15 cellular contexts compared by ENCODE assay signal in the genomic region with DNA sequence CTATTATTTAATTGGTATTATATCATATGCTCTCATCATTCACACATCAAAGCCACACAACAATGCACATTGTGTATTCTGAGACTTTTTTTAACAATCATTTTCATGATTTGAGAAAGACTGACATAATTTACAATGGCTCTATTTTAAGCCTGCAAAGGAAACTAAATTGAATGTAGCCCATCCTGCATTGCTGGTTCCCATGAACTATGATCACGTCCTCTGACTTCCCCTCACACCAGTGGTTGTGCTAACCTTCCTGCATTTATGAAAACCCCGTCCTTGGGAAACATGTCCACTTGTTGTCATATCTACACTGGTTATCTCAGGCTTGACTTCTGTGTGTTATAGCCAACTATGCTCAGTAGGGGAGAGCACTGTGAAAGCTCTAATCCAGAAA.
A peak's percentile ranks its signal among the peaks of the same experiment; 100 is the strongest.
DNase-seq lines count a peak whose midpoint lies in the region; ATAC-seq and TF ChIP-seq lines count a peak whose summit lies in the region.
"Had no signal": no experiment of that assay in that cellular context is flagged by ENCODE, and none has a peak within 500 bp of the region (broad histone marks: within the 10 kb centered on the region; RNA-seq: fewer than 3 reads in every experiment).

No MANE protein-coding gene starts in this region.

- H3K4me1 ChIP-seq in heart right ventricle (peaks cover 0 to 78% (median 21%) of the 10 kb centered on the region in 9 donors), right atrium auricular region (peaks cover 0 to 4% of the 10 kb centered on the region in 2 donors), body of pancreas (peaks cover 8% of the 10 kb centered on the region), right cardiac atrium (ENCODE audit: control insufficient read depth, insufficient read depth, low read length) (peaks cover 3% of the 10 kb centered on the region), gastrocnemius medialis (peaks cover 0 to 3% of the 10 kb centered on the region in 2 donors)

- in situ Hi-C loops in gastrocnemius medialis (cut with MboI; ENCODE audit: low sequenced_read_pairs in 4 of 4): no loop called here

- peak overlapping the region in 7 of 10 donors; percentile 7 to 82 (median 68) for H3K27ac ChIP-seq in heart right ventricle
- no peak overlapping the region for H3K27ac ChIP-seq in right atrium auricular region
- no peak overlapping the region for H3K27ac ChIP-seq in body of pancreas
- H3K27ac ChIP-seq in right cardiac atrium (ENCODE audit: low read length): peak overlapping the region; percentile 75
- peak overlapping the region; percentile 22 to 60 (median 48) for H3K27ac ChIP-seq in gastrocnemius medialis

- intact Hi-C loops in heart right ventricle (cut with DNase I) (loop anchor here in 1 of 10 donors (5.0 kb wide), 1 partner anchor 65 kb away; no protein-coding TSS in a partner anchor), body of pancreas (cut with DNase I) (no loop called here), right cardiac atrium (cut with DNase I) (no loop called here), gastrocnemius medialis (cut with DNase I; ENCODE audit: low total_unique reads) (no loop called here)

- no peak overlapping the region for H3K4me3 ChIP-seq in heart right ventricle
- no peak overlapping the region for H3K4me3 ChIP-seq in right atrium auricular region
- no peak overlapping the region for H3K4me3 ChIP-seq in body of pancreas
- no peak overlapping the region for H3K4me3 ChIP-seq in right cardiac atrium (ENCODE audit: low read length)
- no peak overlapping the region for H3K4me3 ChIP-seq in gastrocnemius medialis
- H3K4me3 ChIP-seq: K562 had no signal

- peak in 2 of 9 donors; percentile 10 to 33 for TF ChIP-seq CTCF in heart right ventricle (IDR thresholded peaks at IDR 0.05)
- no peak for TF ChIP-seq CTCF in right atrium auricular region (IDR thresholded peaks at IDR 0.05)
- TF ChIP-seq CTCF in body of pancreas (IDR thresholded peaks at IDR 0.05): no peak
- TF ChIP-seq CTCF in gastrocnemius medialis (IDR thresholded peaks at IDR 0.05 in 4 of 5, conservative IDR thresholded peaks at IDR 0.05 in 1 of 5): no peak

- ATAC-seq in heart right ventricle: peak; percentile 70 to 91 (median 87)
- peak; percentile 27 for ATAC-seq in body of pancreas
- ATAC-seq in right cardiac atrium: peak; percentile 54 to 55
- ATAC-seq in gastrocnemius medialis: peak; percentile 53 to 80
- ATAC-seq: K562 had no signal

- H3K9me3 ChIP-seq in heart right ventricle: no peaks in the 10 kb centered on the region
- H3K9me3 ChIP-seq in right atrium auricular region: no peaks in the 10 kb centered on the region
- no peaks in the 10 kb centered on the region for H3K9me3 ChIP-seq in body of pancreas
- H3K9me3 ChIP-seq in right cardiac atrium (ENCODE audit: control insufficient read depth, low read length): no peaks in the 10 kb centered on the region
- no peaks in the 10 kb centered on the region for H3K9me3 ChIP-seq in gastrocnemius medialis

- H3K36me3 ChIP-seq in heart right ventricle (peaks cover 0 to 71% (median 3%) of the 10 kb centered on the region in 9 donors), right atrium auricular region (peaks cover 4% of the 10 kb centered on the region), body of pancreas (replicated peaks in 1 of 2; ENCODE audit: insufficient read depth in 1 of 2, low read depth in 2 of 2) (no peaks in the 10 kb centered on the region), gastrocnemius medialis (no peaks in the 10 kb centered on the region)

- 24 to 35% methylated on average over 2 of the region's 2 CpGs for WGBS in heart right ventricle, 2 donors
- 31 to 49% methylated on average over 2 of the region's 2 CpGs for WGBS in body of pancreas, 2 donors
- 32% methylated on average over 2 of the region's 2 CpGs for WGBS in right cardiac atrium

- no peak for TF ChIP-seq POLR2A in body of pancreas (IDR thresholded peaks at IDR 0.05)
- peak in 1 of 2 donors; percentile 39 for TF ChIP-seq POLR2A in gastrocnemius medialis (IDR thresholded peaks at IDR 0.05)

- peak in 1 of 2 donors; percentile 48 for DNase-seq in heart right ventricle
- DNase-seq in right atrium auricular region (ENCODE audit: low spot score): no peak
- no peak for DNase-seq in body of pancreas
- DNase-seq in right cardiac atrium: no peak
- no peak for DNase-seq in gastrocnemius medialis
- DNase-seq in OCI-M1 (lab: John Stamatoyannopoulos, UW): no peak
- DNase-seq in medulla oblongata (ENCODE audit: extremely low spot score): no peak
- DNase-seq in COLO668 (lab: John Stamatoyannopoulos, UW; ENCODE audit: unreplicated experiment): no peak
- DNase-seq: 8988T, COR-L47, H9, NCI-H1694 treated with DMSO at 0.1 percent for 48 hours, NCI-H748 treated with DMSO at 0.1 percent for 48 hours, RPMI8226 had no signal

- H3K27me3 ChIP-seq in heart right ventricle (no peaks in the 10 kb centered on the region), right atrium auricular region (no peaks in the 10 kb centered on the region), body of pancreas (no peaks in the 10 kb centered on the region), right cardiac atrium (ENCODE audit: control insufficient read depth, insufficient read depth) (no peaks in the 10 kb centered on the region), gastrocnemius medialis (no peaks in the 10 kb centered on the region)

Comparison
In these comparisons a context has a peak if more than half of its experiments do, and no peak if none do; other contexts are left out.
1. H3K27ac ChIP-seq: peak in heart right ventricle (7 of 10), right cardiac atrium (single experiment) and gastrocnemius medialis (4 of 4); none in right atrium auricular region (0 of 2) and body of pancreas (0 of 4).
2. ATAC-seq: peak in every context shown above with its lines; median percentile 87 in heart right ventricle; 66 in gastrocnemius medialis; 54 in right cardiac atrium; 27 in body of pancreas.